ENCODE assay signal across 25 cellular contexts in the genomic region with DNA sequence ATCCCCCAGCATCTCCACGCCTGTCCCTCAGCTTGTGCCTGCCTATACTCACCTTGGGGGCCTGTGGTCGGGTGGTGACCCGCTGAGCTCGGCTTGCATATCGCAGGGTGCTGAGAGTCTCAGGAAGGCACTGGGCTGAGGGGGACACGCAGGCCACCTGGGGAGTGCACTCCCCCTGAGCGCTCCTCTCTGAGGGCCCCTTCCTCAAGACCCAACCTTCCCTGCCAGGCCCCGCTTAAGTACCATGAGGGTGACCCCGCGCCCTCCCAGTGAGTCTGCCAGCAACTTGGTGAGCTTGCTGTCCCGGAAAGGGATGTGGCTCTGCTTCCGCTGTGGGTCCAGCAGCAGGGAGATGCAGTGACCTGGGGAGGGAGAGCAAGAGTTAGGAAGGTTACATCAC. TPM values are rescaled to one million over a fixed set of nuclear protein-coding genes. Genes with fewer than 3 reads are reported as not detected.
"Had no signal": no experiment of that assay in that cellular context is flagged by ENCODE, and none has a peak within 500 bp of the region (broad histone marks: within the 10 kb centered on the region; RNA-seq: fewer than 3 reads in every experiment).

No MANE protein-coding gene starts in this region.

- H3K9me3 ChIP-seq: esophagus muscularis mucosa, gastrocnemius medialis, heart right ventricle, lower lobe of right lung, suprapubic skin, tibial artery, upper lobe of left lung, vagina had no signal

- H3K9ac ChIP-seq: neural progenitor cell, parathyroid adenoma had no signal

- H3K36me3 ChIP-seq: esophagus muscularis mucosa, gastrocnemius medialis, heart right ventricle, lower lobe of right lung, neural progenitor cell, suprapubic skin, tibial artery, upper lobe of left lung, vagina had no signal

- H3K4me2 ChIP-seq: neural progenitor cell had no signal

- H3K27ac ChIP-seq: epithelial cell of prostate, esophagus muscularis mucosa, gastrocnemius medialis, heart right ventricle, lower lobe of right lung, neural progenitor cell, parathyroid adenoma, skin epidermis, suprapubic skin, tibial artery, upper lobe of left lung, vagina had no signal

- H3K9me3 Mint-ChIP-seq: memory B cell; natural killer cell treated with Interleukin-12 subunit alpha and Interleukin-12 subunit beta and Interleukin-15 and Interleukin-18, amount 100 ng/mL, for 72 hours; neural progenitor cell had no signal

- H3K27me3 ChIP-seq: vagina had no signal

- H3K4me3 Mint-ChIP-seq: memory B cell; natural killer cell treated with Interleukin-12 subunit alpha and Interleukin-12 subunit beta and Interleukin-15 and Interleukin-18, amount 100 ng/mL, for 72 hours; neural progenitor cell had no signal

- H2AFZ ChIP-seq: neural progenitor cell, parathyroid adenoma had no signal

- DNase-seq: effector memory CD4-positive, alpha-beta T cell; gastrocnemius medialis; heart right ventricle; hypothalamus; lower lobe of right lung; midbrain; occipital lobe; stimulated activated CD4-positive, alpha-beta T cell treated with anti-CD3 and anti-CD28 coated beads, Interleukin-12 subunit alpha, Interleukin-12 subunit beta, amount 100 ng/mL, for 4 hours; stimulated activated CD4-positive, alpha-beta T cell treated with anti-CD3 and anti-CD28 coated beads, Interleukin-2, amount 100 ng/mL, for 48 hours; stimulated activated naive CD4-positive, alpha-beta T cell treated with Interleukin-2 at 50 U/mL for 16 hours; upper lobe of left lung had no signal

- H3K79me2 ChIP-seq: parathyroid adenoma had no signal

- H3K36me3 Mint-ChIP-seq: memory B cell; natural killer cell treated with Interleukin-12 subunit alpha and Interleukin-12 subunit beta and Interleukin-15 and Interleukin-18, amount 100 ng/mL, for 72 hours had no signal

- H3K4me3 ChIP-seq: esophagus muscularis mucosa, gastrocnemius medialis, heart right ventricle, lower lobe of right lung, neural progenitor cell, suprapubic skin, tibial artery, upper lobe of left lung, vagina had no signal

- ATAC-seq: gastrocnemius medialis; heart right ventricle; left lobe of liver; lower lobe of right lung; natural killer cell treated with Interleukin-12 subunit alpha and Interleukin-12 subunit beta and Interleukin-15 and Interleukin-18, amount 100 ng/mL, for 72 hours; sciatic nerve had no signal

- H3K4me1 ChIP-seq: parathyroid adenoma had no signal

- H3K27ac Mint-ChIP-seq: memory B cell; natural killer cell treated with Interleukin-12 subunit alpha and Interleukin-12 subunit beta and Interleukin-15 and Interleukin-18, amount 100 ng/mL, for 72 hours; neural progenitor cell had no signal

RNA-seq across cellular contexts. Expression of a gene that starts 4.1 kb away (rescaled TPM):
- total RNA-seq: esophagus muscularis mucosa; fibroblast of villous mesenchyme; gastrocnemius medialis; natural killer cell treated with Interleukin-12 subunit alpha and Interleukin-12 subunit beta and Interleukin-15 and Interleukin-18, amount 100 ng/mL, for 72 hours; vagina had no signal
- polyA plus RNA-seq: heart right ventricle had no signal

RNA-seq across cellular contexts. Expression of a gene that starts 16.9 kb away (rescaled TPM):
- total RNA-seq: esophagus muscularis mucosa; fibroblast of villous mesenchyme; heart right ventricle; natural killer cell treated with Interleukin-12 subunit alpha and Interleukin-12 subunit beta and Interleukin-15 and Interleukin-18, amount 100 ng/mL, for 72 hours; pulmonary artery endothelial cell; sciatic nerve; vagina had no signal
